8 cellular contexts compared by ENCODE assay signal in the genomic region with DNA sequence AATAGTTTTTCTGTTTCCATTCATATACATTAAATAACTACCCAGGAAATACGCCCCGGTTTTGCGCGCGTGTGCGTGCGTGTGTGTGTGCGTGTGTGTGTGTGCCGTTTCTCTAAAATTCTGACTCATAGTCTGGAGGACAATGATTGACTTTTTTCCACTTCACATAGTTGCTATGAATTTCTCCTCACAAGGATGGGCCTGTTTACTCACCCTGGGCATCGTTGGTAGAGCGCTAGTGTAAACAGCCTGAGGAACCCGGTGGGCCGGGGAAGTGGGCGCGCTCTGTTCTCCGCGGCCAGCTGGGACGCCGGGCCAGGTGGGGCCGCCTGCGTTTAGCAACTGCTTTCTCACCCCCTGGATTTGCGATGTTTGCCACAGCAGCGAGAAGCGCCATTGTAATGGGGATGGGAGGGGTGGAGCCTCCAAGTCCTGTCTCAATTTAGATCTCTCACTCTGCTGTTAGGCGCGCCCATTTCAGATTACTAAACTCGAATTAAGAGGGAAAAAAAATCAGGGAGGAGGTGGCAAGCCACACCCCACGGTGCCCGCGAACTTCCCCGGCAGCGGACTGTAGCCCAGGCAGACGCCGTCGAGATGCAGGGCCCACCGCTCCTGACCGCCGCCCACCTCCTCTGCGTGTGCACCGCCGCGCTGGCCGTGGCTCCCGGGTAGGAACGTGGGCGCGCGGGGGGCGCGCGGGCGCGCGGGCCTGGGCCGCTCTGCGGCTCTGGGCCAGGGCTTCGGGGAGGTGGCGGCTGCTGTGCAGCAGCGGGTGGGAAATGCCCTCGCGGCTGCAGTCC. TPM values are rescaled to one million over a fixed set of nuclear protein-coding genes. Genes with fewer than 3 reads are reported as not detected.
DNase-seq lines count a peak whose midpoint lies in the region; ATAC-seq lines count a peak whose summit lies in the region.

A gene (plus strand): TSS at position 585 of the 803 bp plus-strand sequence. CDS start 13 bp downstream, at position 598.

- H2AK5ac ChIP-seq in mesendoderm (ENCODE audit: low read length) = no peak within 1 kb of the TSS

- no peaks in the 10 kb centered on the region for H3K79me2 ChIP-seq in mesendoderm (ENCODE audit: control insufficient read depth, insufficient read depth, low read length)

- no peak within 1 kb of the TSS for H4K8ac ChIP-seq in mesendoderm (ENCODE audit: low read depth, low read length)

- no peaks in the 10 kb centered on the region for H3K9me3 Mint-ChIP-seq in activated CD4-positive, alpha-beta memory T cell treated with anti-CD3 and anti-CD28 coated beads, Interleukin-2, amount 10 ng/mL, durations not matched to agents 7 days and 5 days
- no peaks in the 10 kb centered on the region for H3K9me3 Mint-ChIP-seq in effector memory CD8-positive, alpha-beta T cell

- POLR2A ChIA-PET in activated CD4-positive, alpha-beta memory T cell treated with anti-CD3 and anti-CD28 coated beads, Interleukin-2, amount 10 ng/mL, durations not matched to agents 7 days and 5 days (lab: Charles Lee) = interaction anchor here (1.1 to 1.7 kb wide), 5 partner anchors 18 to 180 kb away, joined by 4 to 8 read pairs (median 4); a partner anchor contains a TSS

- H2BK120ac ChIP-seq in mesendoderm (ENCODE audit: low read depth, low read length) = no peak within 1 kb of the TSS

- peaks cover 24% of the 10 kb centered on the region for H3K36me3 Mint-ChIP-seq in activated CD4-positive, alpha-beta memory T cell treated with anti-CD3 and anti-CD28 coated beads, Interleukin-2, amount 10 ng/mL, durations not matched to agents 7 days and 5 days (ENCODE audit: low read depth)
- H3K36me3 Mint-ChIP-seq in effector memory CD8-positive, alpha-beta T cell (ENCODE audit: insufficient read depth) = no peaks in the 10 kb centered on the region

- no peak within 1 kb of the TSS for H3K4ac ChIP-seq in mesendoderm (ENCODE audit: low read depth, low read length)

- DNase-seq in NCI-H2227 (lab: John Stamatoyannopoulos, UW; ENCODE audit: unreplicated experiment) (peak; percentile 32), mesendoderm (peak; percentile 79)
- peak; percentile 75 for DNase-seq in activated CD4-positive, alpha-beta memory T cell treated with anti-CD3 and anti-CD28 coated beads, Interleukin-2, amount 10 ng/mL, durations not matched to agents 7 days and 5 days
- DNase-seq in effector memory CD8-positive, alpha-beta T cell = peak in 1 of 3 experiments; percentile 4
- DNase-seq in stimulated activated CD8-positive, alpha-beta memory T cell treated with anti-CD3 and anti-CD28 coated beads, Interleukin-15, amount 100 ng/mL, for 4 hours (ENCODE audit: low read depth in 2 of 2) = peak; percentile 23 to 54
- DNase-seq in NK-92 treated with Interleukin-12 subunit alpha and Interleukin-12 subunit beta, amount 100 ng/mL, for 24 hours (lab: John Stamatoyannopoulos, UW) = no peak

- H2BK5ac ChIP-seq in mesendoderm (ENCODE audit: low read length) = no peak within 1 kb of the TSS

- H3K56ac ChIP-seq in mesendoderm (ENCODE audit: low read length) = peak within 1 kb of the TSS; percentile 94

- no peaks in the 10 kb centered on the region for H3K36me3 ChIP-seq in mesendoderm (ENCODE audit: control insufficient read depth, insufficient read depth, low read length)

- peaks cover 5% of the 10 kb centered on the region for H3K27me3 Mint-ChIP-seq in activated CD4-positive, alpha-beta memory T cell treated with anti-CD3 and anti-CD28 coated beads, Interleukin-2, amount 10 ng/mL, durations not matched to agents 7 days and 5 days
- peaks cover 70 to 91% of the 10 kb centered on the region in 2 donors for H3K27me3 Mint-ChIP-seq in effector memory CD8-positive, alpha-beta T cell

- CTCF ChIA-PET in activated CD4-positive, alpha-beta memory T cell treated with anti-CD3 and anti-CD28 coated beads, Interleukin-2, amount 10 ng/mL, durations not matched to agents 7 days and 5 days (lab: Charles Lee) = interaction anchor here (1.8 kb wide), 1 partner anchor 20 kb away, joined by 4 read pairs; no protein-coding TSS in a partner anchor

- peak; percentile 45 for ATAC-seq in GM18499 (IDR thresholded peaks at IDR 0.05; ENCODE audit: insufficient read depth, unreplicated experiment)
- ATAC-seq in HG02798 (IDR thresholded peaks at IDR 0.05; ENCODE audit: poor library complexity, unreplicated experiment) = peak; percentile 58
- peak; percentile 57 for ATAC-seq in effector memory CD8-positive, alpha-beta T cell (replicated peaks)

- H3K4me3 ChIP-seq in mesendoderm (ENCODE audit: low read length) = peak within 1 kb of the TSS; percentile 53

- no peak within 1 kb of the TSS for H3K27ac ChIP-seq in mesendoderm (ENCODE audit: low read depth, low read length)

- H2BK15ac ChIP-seq in mesendoderm (replicated peaks; ENCODE audit: low read depth) = no peak within 1 kb of the TSS

- H3K4me1 ChIP-seq in mesendoderm (ENCODE audit: control insufficient read depth, low read depth, low read length) = no peaks in the 10 kb centered on the region

- H3K27me3 ChIP-seq in mesendoderm (ENCODE audit: insufficient read depth, low read length, poor library complexity) = no peaks in the 10 kb centered on the region

- H3K4me1 Mint-ChIP-seq in activated CD4-positive, alpha-beta memory T cell treated with anti-CD3 and anti-CD28 coated beads, Interleukin-2, amount 10 ng/mL, durations not matched to agents 7 days and 5 days = peaks cover 43% of the 10 kb centered on the region
- peaks cover 4 to 13% of the 10 kb centered on the region in 2 donors for H3K4me1 Mint-ChIP-seq in effector memory CD8-positive, alpha-beta T cell (ENCODE audit: low read depth in 2 of 2)

- no peak within 1 kb of the TSS for H3K23ac ChIP-seq in mesendoderm (ENCODE audit: low read length)

- H3K4me2 ChIP-seq in mesendoderm (ENCODE audit: low read length) = peak within 1 kb of the TSS; percentile 51

- no peaks in the 10 kb centered on the region for H3K79me1 ChIP-seq in mesendoderm (ENCODE audit: low read length)

- peak within 1 kb of the TSS; percentile 77 for H3K9ac ChIP-seq in mesendoderm (ENCODE audit: low read length)

- peak within 1 kb of the TSS; percentile 81 for H3K27ac Mint-ChIP-seq in activated CD4-positive, alpha-beta memory T cell treated with anti-CD3 and anti-CD28 coated beads, Interleukin-2, amount 10 ng/mL, durations not matched to agents 7 days and 5 days
- H3K27ac Mint-ChIP-seq in effector memory CD8-positive, alpha-beta T cell = peak within 1 kb of the TSS in 1 of 2 donors; percentile 65

- peak within 1 kb of the TSS; percentile 2 for H3K18ac ChIP-seq in mesendoderm (ENCODE audit: low read length)

- H3K4me3 Mint-ChIP-seq in activated CD4-positive, alpha-beta memory T cell treated with anti-CD3 and anti-CD28 coated beads, Interleukin-2, amount 10 ng/mL, durations not matched to agents 7 days and 5 days = peak within 1 kb of the TSS; percentile 82
- peak within 1 kb of the TSS; percentile 65 to 73 for H3K4me3 Mint-ChIP-seq in effector memory CD8-positive, alpha-beta T cell

- WGBS in mesendoderm (ENCODE audit: extremely low coverage, insufficient coverage, low lambda C conversion rate) = no CpG with 5 or more reads among the region's 61 CpGs

- H4K5ac ChIP-seq in mesendoderm (ENCODE audit: low read length) = no peak within 1 kb of the TSS

RNA-seq across cellular contexts. Expression of the gene that starts here (rescaled TPM):
- total RNA-seq in activated CD4-positive, alpha-beta memory T cell treated with anti-CD3 and anti-CD28 coated beads, Interleukin-2, amount 10 ng/mL, durations not matched to agents 7 days and 5 days = 10 to 100 TPM; 13.6 to 15.0 TPM
- 1.5 TPM for polyA plus RNA-seq in mesendoderm (2013, experiment 1 of 2)
- polyA plus RNA-seq in mesendoderm (2013, experiment 2 of 2) = 1.4 TPM
